In the genomic region with DNA sequence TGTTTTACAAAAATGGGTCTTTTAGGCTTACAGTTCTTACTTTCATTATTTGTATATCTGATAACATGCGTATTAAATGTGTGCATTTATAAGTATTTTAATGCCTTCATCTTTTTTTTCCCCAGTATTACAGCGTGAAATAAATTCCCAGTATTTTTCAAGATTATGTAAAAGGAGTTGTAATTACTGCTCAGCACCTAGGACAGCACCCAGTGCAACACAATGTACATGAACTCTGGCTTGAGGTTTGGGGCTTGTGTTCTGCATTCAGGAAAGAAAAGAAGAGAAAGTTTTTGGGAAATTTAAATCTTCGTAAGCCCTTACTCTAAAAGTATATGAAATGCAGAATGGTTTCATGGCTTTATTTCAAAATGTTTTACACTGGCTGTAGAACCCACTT, we compare ENCODE assay signal across 12 cellular contexts.
A peak's percentile ranks its signal among the peaks of the same experiment; 100 is the strongest.
DNase-seq lines count a peak whose midpoint lies in the region; ATAC-seq lines count a peak whose summit lies in the region.
"Had no signal": no experiment of that assay in that cellular context is flagged by ENCODE, and none has a peak within 500 bp of the region (broad histone marks: within the 10 kb centered on the region; RNA-seq: fewer than 3 reads in every experiment).

No MANE protein-coding gene starts in this region.

- H3K27ac Mint-ChIP-seq in stimulated activated naive CD8-positive, alpha-beta T cell treated with anti-CD3 and anti-CD28 coated beads, Interleukin-15, amount 100 ng/mL, for 72 hours, result no peak overlapping the region
- H3K27ac Mint-ChIP-seq: activated T-helper 1 cell treated with anti-CD3 and anti-CD28 coated beads, Interleukin-12 subunit alpha, Interleukin-12 subunit beta, Interleukin-2, Interleukin-4 antibody, amounts not matched to agents 30 ng/mL and 10 ng/mL and 1 ng/mL, durations not matched to agents 14 hours and 24 hours and 36 hours; CD8-positive, alpha-beta T cell had no signal

- peak; percentile 30 for DNase-seq in AG20443 (ENCODE audit: low spot score)
- peak; percentile 30 for DNase-seq in KBM-7
- DNase-seq in astrocyte of the hippocampus (ENCODE audit: low read depth, low spot score), result peak; percentile 69
- DNase-seq in kidney glomerular epithelial cell (lab: John Stamatoyannopoulos, UW), result peak; percentile 5
- no peak for DNase-seq in stimulated activated naive CD8-positive, alpha-beta T cell treated with anti-CD3 and anti-CD28 coated beads, Interleukin-15, amount 100 ng/mL, for 72 hours
- DNase-seq: CD8-positive, alpha-beta T cell; NCI-H2029; Peyer's patch had no signal

- H3K4me3 Mint-ChIP-seq in stimulated activated naive CD8-positive, alpha-beta T cell treated with anti-CD3 and anti-CD28 coated beads, Interleukin-15, amount 100 ng/mL, for 72 hours, result no peak overlapping the region
- H3K4me3 Mint-ChIP-seq: activated T-helper 1 cell treated with anti-CD3 and anti-CD28 coated beads, Interleukin-12 subunit alpha, Interleukin-12 subunit beta, Interleukin-2, Interleukin-4 antibody, amounts not matched to agents 30 ng/mL and 10 ng/mL and 1 ng/mL, durations not matched to agents 14 hours and 24 hours and 36 hours; CD8-positive, alpha-beta T cell had no signal

- H3K9me3 Mint-ChIP-seq in stimulated activated naive CD8-positive, alpha-beta T cell treated with anti-CD3 and anti-CD28 coated beads, Interleukin-15, amount 100 ng/mL, for 72 hours, result no peaks in the 10 kb centered on the region
- H3K9me3 Mint-ChIP-seq: activated T-helper 1 cell treated with anti-CD3 and anti-CD28 coated beads, Interleukin-12 subunit alpha, Interleukin-12 subunit beta, Interleukin-2, Interleukin-4 antibody, amounts not matched to agents 30 ng/mL and 10 ng/mL and 1 ng/mL, durations not matched to agents 14 hours and 24 hours and 36 hours; CD8-positive, alpha-beta T cell had no signal

- H3K27me3 Mint-ChIP-seq in stimulated activated naive CD8-positive, alpha-beta T cell treated with anti-CD3 and anti-CD28 coated beads, Interleukin-15, amount 100 ng/mL, for 72 hours, result no peaks in the 10 kb centered on the region

- in situ Hi-C loops in KBM-7 (cut with MboI; ENCODE audit: low pct_unique_long_range_greater_than_20kb, low sequenced_read_pairs), result no loop called here

- H3K4me1 Mint-ChIP-seq in stimulated activated naive CD8-positive, alpha-beta T cell treated with anti-CD3 and anti-CD28 coated beads, Interleukin-15, amount 100 ng/mL, for 72 hours, result peaks cover 38% of the 10 kb centered on the region

- no peak for ATAC-seq in HG02885 (IDR thresholded peaks at IDR 0.05; ENCODE audit: poor library complexity, unreplicated experiment)
- no peak for ATAC-seq in stimulated activated naive CD8-positive, alpha-beta T cell treated with anti-CD3 and anti-CD28 coated beads, Interleukin-15, amount 100 ng/mL, for 72 hours
- ATAC-seq in GM18907 (IDR thresholded peaks at IDR 0.05; ENCODE audit: unreplicated experiment), result no peak
- no peak for ATAC-seq in HG03460 (IDR thresholded peaks at IDR 0.05; ENCODE audit: unreplicated experiment)

Comparison
In these comparisons a context has a peak if more than half of its experiments do, and no peak if none do; other contexts are left out.
1. DNase-seq: peak in AG20443 (single experiment), KBM-7 (single experiment), astrocyte of the hippocampus (single experiment) and kidney glomerular epithelial cell (single experiment); none in stimulated activated naive CD8-positive, alpha-beta T cell treated with anti-CD3 and anti-CD28 coated beads, Interleukin-15, amount 100 ng/mL, for 72 hours (0 of 2).